In the genomic region with DNA sequence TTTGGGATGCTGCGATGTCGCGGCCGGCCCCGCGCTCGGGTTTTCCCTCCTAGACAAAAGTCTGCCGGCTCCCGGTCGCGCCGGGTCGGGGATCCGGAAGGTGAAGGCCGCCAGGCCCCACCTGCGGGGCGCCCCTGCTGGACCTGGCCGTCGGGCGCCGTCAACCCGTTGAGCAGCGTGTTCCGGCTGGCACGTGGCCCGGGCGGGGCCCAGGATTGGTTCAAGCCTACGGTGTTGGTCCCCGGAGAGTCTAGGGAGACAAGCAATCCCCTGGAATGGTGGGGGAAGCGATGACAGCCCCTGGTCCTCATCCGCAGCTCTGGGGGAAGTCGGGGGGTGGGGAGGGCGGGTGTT, we compare ENCODE assay signal across 13 cellular contexts. TPM values are rescaled to one million over a fixed set of nuclear protein-coding genes. Genes with fewer than 3 reads are reported as not detected.
DNase-seq lines count a peak whose midpoint lies in the region; ATAC-seq and TF ChIP-seq lines count a peak whose summit lies in the region.
"Not testable (repeated sequence)": the region's sequence is repeated elsewhere in the genome, so short reads cannot be mapped to it uniquely, and the experiment has no call there.
"Had no signal": no experiment of that assay in that cellular context is flagged by ENCODE, and none has a peak within 500 bp of the region (broad histone marks: within the 10 kb centered on the region; RNA-seq: fewer than 3 reads in every experiment).

No MANE protein-coding gene starts in this region.

- H3K4me1 ChIP-seq in CD8-positive, alpha-beta T cell (ENCODE audit: insufficient read depth, low read length); gastroesophageal sphincter: not testable (repeated sequence)

- H3K27ac Mint-ChIP-seq in CD8-positive, alpha-beta T cell; activated B cell treated with CpG ODN at 0.5 μM for 24 hours: not testable (repeated sequence)

- TF ChIP-seq POLR2A in gastroesophageal sphincter (IDR thresholded peaks at IDR 0.05) = not testable (repeated sequence)

- ATAC-seq in CD8-positive, alpha-beta T cell = peak; percentile 59
- ATAC-seq in GM19351 (IDR thresholded peaks at IDR 0.05; ENCODE audit: unreplicated experiment) (peak; percentile 56), GM21717 (IDR thresholded peaks at IDR 0.05; ENCODE audit: unreplicated experiment) (peak; percentile 50), HG02943 (IDR thresholded peaks at IDR 0.05; ENCODE audit: low read depth, unreplicated experiment) (peak; percentile 51), HG03378 (IDR thresholded peaks at IDR 0.05; ENCODE audit: unreplicated experiment) (peak; percentile 43), activated B cell treated with CpG ODN at 0.5 μM for 24 hours (ENCODE audit: low read depth) (peak; percentile 74), gastroesophageal sphincter (peak; percentile 73), omental fat pad (ENCODE audit: low FRiP score) (peak; percentile 77)

- not testable (repeated sequence) for H3K27ac ChIP-seq in CD8-positive, alpha-beta T cell (ENCODE audit: low read depth, low read length); gastroesophageal sphincter

- not testable (repeated sequence) for H3K4me1 Mint-ChIP-seq in CD8-positive, alpha-beta T cell (ENCODE audit: low read depth); activated B cell treated with CpG ODN at 0.5 μM for 24 hours

- TF ChIP-seq EP300 in gastroesophageal sphincter (IDR thresholded peaks at IDR 0.05) = not testable (repeated sequence)

- H3K27me3 ChIP-seq in CD8-positive, alpha-beta T cell (ENCODE audit: insufficient read depth, low read length); gastroesophageal sphincter: not testable (repeated sequence)

- not testable (repeated sequence) for H3K36me3 Mint-ChIP-seq in CD8-positive, alpha-beta T cell; activated B cell treated with CpG ODN at 0.5 μM for 24 hours (ENCODE audit: low read depth)

- not testable (repeated sequence) for H3K4me3 ChIP-seq in CD8-positive, alpha-beta T cell (ENCODE audit: low read depth, low read length); gastroesophageal sphincter

- H3K9me3 Mint-ChIP-seq in CD8-positive, alpha-beta T cell; activated B cell treated with CpG ODN at 0.5 μM for 24 hours: not testable (repeated sequence)

- WGBS in gastroesophageal sphincter (ENCODE audit: low coverage in 1 of 2), 2 donors = no CpG with 5 or more reads among the region's 33 CpGs

- not testable (repeated sequence) for H3K9me3 ChIP-seq in CD8-positive, alpha-beta T cell (ENCODE audit: low read length); gastroesophageal sphincter

- not testable (repeated sequence) for H3K4me3 Mint-ChIP-seq in CD8-positive, alpha-beta T cell; activated B cell treated with CpG ODN at 0.5 μM for 24 hours

- intact Hi-C loops in CD8-positive, alpha-beta T cell (cut with DNase I, micrococcal nuclease); activated B cell treated with CpG ODN at 0.5 μM for 24 hours (cut with micrococcal nuclease): not testable (repeated sequence)

- DNase-seq in CD8-positive, alpha-beta T cell; activated B cell treated with CpG ODN at 0.5 μM for 24 hours; omental fat pad (ENCODE audit: low spot score): not testable (repeated sequence)

- CTCF ChIA-PET in CD8-positive, alpha-beta T cell (lab: Charles Lee); activated B cell treated with CpG ODN at 0.5 μM for 24 hours (lab: Charles Lee): not testable (repeated sequence)

- not testable (repeated sequence) for H3K27me3 Mint-ChIP-seq in CD8-positive, alpha-beta T cell (ENCODE audit: low read depth); activated B cell treated with CpG ODN at 0.5 μM for 24 hours

- POLR2A ChIA-PET in CD8-positive, alpha-beta T cell (lab: Charles Lee); activated B cell treated with CpG ODN at 0.5 μM for 24 hours (lab: Charles Lee): not testable (repeated sequence)

- not testable (repeated sequence) for H3K36me3 ChIP-seq in CD8-positive, alpha-beta T cell (ENCODE audit: insufficient read depth, low read length); gastroesophageal sphincter

- TF ChIP-seq CTCF in CD8-positive, alpha-beta T cell (IDR thresholded peaks at IDR 0.05); activated B cell treated with CpG ODN at 0.5 μM for 24 hours (IDR thresholded peaks at IDR 0.05); gastroesophageal sphincter (IDR thresholded peaks at IDR 0.05); omental fat pad (IDR thresholded peaks at IDR 0.05): not testable (repeated sequence)

RNA-seq across cellular contexts. Expression of a gene that starts 0.3 kb away (rescaled TPM):
- 1 to 10 TPM; 1.7 to 2.9 TPM for total RNA-seq in CD8-positive, alpha-beta T cell
- total RNA-seq in activated B cell treated with CpG ODN at 0.5 μM for 24 hours = 3.8 and 4.3 TPM in 2 replicates
- 10 to 100 TPM in 1 of 4 donors, 1 to 10 TPM in 3; 6.1 to 16.2 (median 8.0) TPM for total RNA-seq in gastroesophageal sphincter
- total RNA-seq in omental fat pad = 10 to 100 TPM in 1 of 4 donors, 1 to 10 TPM in 3; 4.4 to 12.1 (median 4.9) TPM

RNA-seq across cellular contexts. Expression of a gene that starts 11.8 kb away (rescaled TPM):
- not detected for total RNA-seq in CD8-positive, alpha-beta T cell
- not detected in 2 replicates for total RNA-seq in activated B cell treated with CpG ODN at 0.5 μM for 24 hours
- 1 to 10 TPM in 1 of 4 donors, not detected in 3; 1.5 TPM for total RNA-seq in gastroesophageal sphincter
- not detected for total RNA-seq in omental fat pad
- total RNA-seq: activated T-helper 2 cell treated with anti-CD3 and anti-CD28 coated beads, Interferon-gamma antibody, Interleukin-2, Interleukin-4, amounts not matched to agents 10 μg/mL and 5 μg/mL and 100 μg/mL, durations not matched to agents 14 hours and 24 hours and 36 hours; glomerular endothelial cell; H4; NCI-H460 had no signal

RNA-seq across cellular contexts. Expression of a gene that starts 48.2 kb away (rescaled TPM):
- not detected for total RNA-seq in CD8-positive, alpha-beta T cell
- total RNA-seq in activated B cell treated with CpG ODN at 0.5 μM for 24 hours = not detected in 2 replicates
- total RNA-seq in gastroesophageal sphincter = not detected
- not detected for total RNA-seq in omental fat pad
- total RNA-seq: activated T-helper 2 cell treated with anti-CD3 and anti-CD28 coated beads, Interferon-gamma antibody, Interleukin-2, Interleukin-4, amounts not matched to agents 10 μg/mL and 5 μg/mL and 100 μg/mL, durations not matched to agents 14 hours and 24 hours and 36 hours; glomerular endothelial cell; H4; NCI-H460; osteocyte had no signal
